Comparison of ENCODE assay signal across 8 cellular contexts in genomic region chr12:104455594-104456416, GRCh38. TPM values are rescaled to one million over a fixed set of nuclear protein-coding genes. Genes with fewer than 3 reads are reported as not detected.
A peak's percentile ranks its signal among the peaks of the same experiment; 100 is the strongest.
DNase-seq lines count a peak whose midpoint lies in the region; ATAC-seq, FAIRE-seq and TF ChIP-seq lines count a peak whose summit lies in the region.

No MANE protein-coding gene starts in this region.

- no peak overlapping the region for H3K27ac Mint-ChIP-seq in activated naive CD4-positive, alpha-beta T cell treated with anti-CD3 and anti-CD28 coated beads, Interleukin-2, amount 10 ng/mL, durations not matched to agents 7 days and 5 days

- H3K9me3 Mint-ChIP-seq in activated naive CD4-positive, alpha-beta T cell treated with anti-CD3 and anti-CD28 coated beads, Interleukin-2, amount 10 ng/mL, durations not matched to agents 7 days and 5 days: no peaks in the 10 kb centered on the region

- H3K27ac ChIP-seq in K562 (ENCODE audit: extremely low read depth, low read depth, low read length) (no peak overlapping the region), lower lobe of right lung (peak overlapping the region; percentile 84), transverse colon (peak overlapping the region; percentile 85 to 94 (median 92))

- ATAC-seq in K562 (no peak), lower lobe of right lung (no peak), sciatic nerve (no peak), GM19395 (IDR thresholded peaks at IDR 0.05; ENCODE audit: unreplicated experiment) (no peak)

- peak overlapping the region; percentile 97 for H3K4me3 ChIP-seq in K562
- peak overlapping the region; percentile 94 for H3K4me3 ChIP-seq in lower lobe of right lung
- peak overlapping the region in 3 of 4 donors; percentile 55 to 91 (median 73) for H3K4me3 ChIP-seq in transverse colon

- peaks cover 32% of the 10 kb centered on the region for H3K4me1 Mint-ChIP-seq in activated naive CD4-positive, alpha-beta T cell treated with anti-CD3 and anti-CD28 coated beads, Interleukin-2, amount 10 ng/mL, durations not matched to agents 7 days and 5 days

- peaks cover 42% of the 10 kb centered on the region for H3K27me3 Mint-ChIP-seq in activated naive CD4-positive, alpha-beta T cell treated with anti-CD3 and anti-CD28 coated beads, Interleukin-2, amount 10 ng/mL, durations not matched to agents 7 days and 5 days

- intact Hi-C loops in K562 (cut with micrococcal nuclease): loop anchor here (2.0 to 10.0 kb wide), 6 partner anchors 39 to 369 kb away; no protein-coding TSS in a partner anchor
- intact Hi-C loops in lower lobe of right lung (cut with DNase I): no loop called here
- intact Hi-C loops in transverse colon (cut with DNase I; ENCODE audit: low total_unique reads): loop anchor here (5.0 kb wide), 1 partner anchor 216 kb away; no protein-coding TSS in a partner anchor
- intact Hi-C loops in sciatic nerve (cut with DNase I): no loop called here

- peaks cover 15% of the 10 kb centered on the region for H3K36me3 Mint-ChIP-seq in activated naive CD4-positive, alpha-beta T cell treated with anti-CD3 and anti-CD28 coated beads, Interleukin-2, amount 10 ng/mL, durations not matched to agents 7 days and 5 days

- no peak for TF ChIP-seq POLR2A in K562 (conservative IDR thresholded peaks at IDR 0.05)
- no peak for TF ChIP-seq POLR2A in transverse colon (IDR thresholded peaks at IDR 0.05)

- no peaks in the 10 kb centered on the region for H3K9me3 ChIP-seq in K562 (replicated peaks; ENCODE audit: control insufficient read depth, insufficient read depth, low read depth, low read length)
- H3K9me3 ChIP-seq in lower lobe of right lung: no peaks in the 10 kb centered on the region
- H3K9me3 ChIP-seq in transverse colon: no peaks in the 10 kb centered on the region

- no TSS peak for BruUV-seq in K562 (replicated peaks; lab: Mats Ljungman, UMichigan)

- POLR2A ChIA-PET in K562 (lab: Yijun Ruan, JAX): interaction anchor here (1.0 to 1.6 kb wide), 7 partner anchors 12 to 208 kb away, joined by 3 to 9 read pairs (median 4); no protein-coding TSS in a partner anchor

- no peak for FAIRE-seq in K562 (lab: Jason Lieb, UNC)

- peak overlapping the region; percentile 98 for H3K4me2 ChIP-seq in K562 (ENCODE audit: insufficient read depth, low read length)

- H3K9me1 ChIP-seq in K562 (ENCODE audit: control insufficient read depth, insufficient read depth, low read length): no peaks in the 10 kb centered on the region

- WGBS in K562 (ENCODE audit: insufficient coverage, low coverage, missing lambda C conversion rate): 26% methylated on average over 8 of the region's 8 CpGs
- WGBS in transverse colon (ENCODE audit: low coverage in 1 of 2), 2 donors: 17 to 29% methylated on average over 5 to 8 of the region's 8 CpGs

- no peak for TF ChIP-seq CTCF in K562 (IDR thresholded peaks at IDR 0.05 in 2 of 3, conservative IDR thresholded peaks at IDR 0.05 in 1 of 3; ENCODE audit: insufficient read depth in 2 of 3, low read depth in 1 of 3, low read length in 3 of 3)
- no peak for TF ChIP-seq CTCF in lower lobe of right lung (IDR thresholded peaks at IDR 0.05)
- TF ChIP-seq CTCF in transverse colon (IDR thresholded peaks at IDR 0.05): no peak

- peak overlapping the region; percentile 73 to 97; a peak in 3 of 4 replicates for H3K9ac ChIP-seq in K562 (ENCODE audit: insufficient read depth in 1 of 2, low read depth in 2 of 2, low read length in 2 of 2)

- H2AFZ ChIP-seq in K562 (ENCODE audit: low read depth, low read length): peak overlapping the region; percentile 93

- H3K79me2 ChIP-seq in K562 (ENCODE audit: control insufficient read depth, insufficient read depth, low read length): peaks cover 40% of the 10 kb centered on the region

- no peaks in the 10 kb centered on the region for H3K27me3 ChIP-seq in K562 (ENCODE audit: control insufficient read depth in 2 of 2, insufficient read depth in 2 of 2, low read length in 2 of 2)
- H3K27me3 ChIP-seq in lower lobe of right lung (ENCODE audit: low read depth): no peaks in the 10 kb centered on the region
- H3K27me3 ChIP-seq in transverse colon: peaks cover 31% of the 10 kb centered on the region

- DNase-seq in activated naive CD4-positive, alpha-beta T cell treated with anti-CD3 and anti-CD28 coated beads, Interleukin-2, amount 10 ng/mL, durations not matched to agents 7 days and 5 days: no peak
- no peak for DNase-seq in activated naive CD4-positive, alpha-beta T cell (lab: John Stamatoyannopoulos, UW)
- DNase-seq in K562 (ENCODE audit: extremely low read depth in 1 of 4, low spot score in 3 of 4) (no peak), lower lobe of right lung (no peak), transverse colon (no peak), sciatic nerve (ENCODE audit: low spot score) (no peak), NOMO-1 (lab: John Stamatoyannopoulos, UW; ENCODE audit: unreplicated experiment in 2 of 2) (no peak)

- H3K36me3 ChIP-seq in K562 (ENCODE audit: control insufficient read depth, insufficient read depth, low read length) (peaks cover 5% of the 10 kb centered on the region; the same call in 1 of the 3 replicates), lower lobe of right lung (no peaks in the 10 kb centered on the region), transverse colon (no peaks in the 10 kb centered on the region)

- H3K4me1 ChIP-seq in K562 (replicated peaks in 1 of 2; ENCODE audit: control insufficient read depth in 2 of 2, insufficient read depth in 2 of 2, low read length in 2 of 2): peaks cover 21 to 37% of the 10 kb centered on the region in 2 experiments
- H3K4me1 ChIP-seq in lower lobe of right lung: peaks cover 27% of the 10 kb centered on the region
- H3K4me1 ChIP-seq in transverse colon: peaks cover 0 to 22% (median 13%) of the 10 kb centered on the region in 4 donors

- H3K4me3 Mint-ChIP-seq in activated naive CD4-positive, alpha-beta T cell treated with anti-CD3 and anti-CD28 coated beads, Interleukin-2, amount 10 ng/mL, durations not matched to agents 7 days and 5 days: peak overlapping the region; percentile 99

- no peaks in the 10 kb centered on the region for H4K20me1 ChIP-seq in K562 (replicated peaks; ENCODE audit: control insufficient read depth, insufficient read depth, low read length)

- TF ChIP-seq RAD21 in K562 (CRISPR knock-in tag; conservative IDR thresholded peaks at IDR 0.05 in 1 of 2, IDR thresholded peaks at IDR 0.05 in 1 of 2): no peak

- CTCF ChIA-PET in activated naive CD4-positive, alpha-beta T cell treated with anti-CD3 and anti-CD28 coated beads, Interleukin-2, amount 10 ng/mL, durations not matched to agents 7 days and 5 days (lab: Charles Lee): interaction anchor here (1.2 to 2.3 kb wide), 4 partner anchors 42 to 120 kb away, joined by 3 to 9 read pairs (median 4); no protein-coding TSS in a partner anchor
- CTCF ChIA-PET in K562 (lab: Yijun Ruan, JAX; ENCODE audit: low intra/inter-chr PET ratio): no interaction called here

- TF ChIP-seq EP300 in K562 (IDR thresholded peaks at IDR 0.05; ENCODE audit: low read length) (no peak), transverse colon (IDR thresholded peaks at IDR 0.05; ENCODE audit: low read depth) (no peak)

- in situ Hi-C loops in K562 (cut with MboI) (loop anchor here (5.0 kb wide), 1 partner anchor 74 kb away; no protein-coding TSS in a partner anchor), transverse colon (cut with MboI; ENCODE audit: low pct_ligation_motif_present in 1 of 4, low pct_unique_long_range_greater_than_20kb in 1 of 4, low sequenced_read_pairs in 3 of 4) (no loop called here)

TF ChIP-seq in K562, 482 proteins besides CTCF, POLR2A, EP300 and RAD21 (continues in another document):
- TF ChIP-seq CCAR2 (IDR thresholded peaks at IDR 0.05; ENCODE audit: low read depth, low read length): no peak

RNA-seq across cellular contexts. Expression of gene CHST11, which starts 0.9 kb away (rescaled TPM):
- total RNA-seq in K562 (2011; cell fraction: chromatin; rRNA removed; ENCODE audit: low replicate concordance): 38.5 and 49.7 TPM in 2 replicates
- total RNA-seq in K562 (2011; cell fraction: nucleolus; rRNA removed): 28.7 and 33.4 TPM in 2 replicates
- 34.9 and 47.6 TPM in 2 replicates for total RNA-seq in K562 (2011; cell fraction: nucleoplasm; rRNA removed)
- 34.3 and 37.2 TPM in 2 replicates for total RNA-seq in K562 (2014; rRNA removed)
- total RNA-seq in K562 (2014; rRNA removed; fragmentation: Illumina TruSeq; extraction: Trizol): 12.7 and 12.9 TPM in 2 replicates
- total RNA-seq in K562 (2015; rRNA removed; fragmentation: Illumina TruSeq; extraction: Trizol): 15.5 and 15.6 TPM in 2 replicates
- 38.7 and 39.0 TPM in 2 replicates for total RNA-seq in K562 (2021)
- 15.0 and 18.9 TPM in 2 replicates for polyA plus RNA-seq in K562 (2011; rRNA removed)
- polyA plus RNA-seq in K562 (2011; cell fraction: cytosol; rRNA removed): 32.2 and 49.4 TPM in 2 replicates
- 13.4 and 22.2 TPM in 2 replicates for polyA plus RNA-seq in K562 (2011; cell fraction: nucleus; rRNA removed)
- polyA plus RNA-seq in K562 (2012): 17.7 and 39.4 TPM in 2 replicates
- 16.4 and 18.9 TPM in 2 replicates for polyA plus RNA-seq in K562 (2014; fragmentation: Illumina TruSeq; extraction: Trizol)
- 1 to 10 TPM; 2.3 to 2.9 TPM for polyA plus RNA-seq in K562 (2014; fragmentation: Nextera tagmentation; extraction: Ambion mirVana)
- 13.2 and 15.2 TPM in 2 replicates for polyA plus RNA-seq in K562 (2014; rRNA removed)
- polyA minus RNA-seq in K562 (2011; rRNA and poly(A)+ RNA removed): 17.8 and 21.7 TPM in 2 replicates
- polyA minus RNA-seq in K562 (2011; cell fraction: cytosol; rRNA and poly(A)+ RNA removed): 15.0 and 18.8 TPM in 2 replicates
- 16.9 and 17.0 TPM in 2 replicates for polyA minus RNA-seq in K562 (2011; cell fraction: nucleus; rRNA and poly(A)+ RNA removed)
- total RNA-seq in lower lobe of right lung: 46.2 TPM
- 100 to 1,000 TPM in 1 of 4 donors, 10 to 100 TPM in 2, 1 to 10 TPM in 1; 4.2 to 123 (median 31.5) TPM for total RNA-seq in transverse colon
- 19.2 TPM for total RNA-seq in sciatic nerve

Comparison
In these comparisons a context has a peak if more than half of its experiments do, and no peak if none do; other contexts are left out.
1. intact Hi-C loops: an anchor here in K562 (2.0 to 10.0 kb wide) and transverse colon (5.0 kb wide); none called in lower lobe of right lung and sciatic nerve.